8 cellular contexts compared by ENCODE assay signal in genomic region chr19:2236285-2237050, GRCh38. TPM values are rescaled to one million over a fixed set of nuclear protein-coding genes. Genes with fewer than 3 reads are reported as not detected.
A peak's percentile ranks its signal among the peaks of the same experiment; 100 is the strongest.
DNase-seq lines count a peak whose midpoint lies in the region; ATAC-seq, FAIRE-seq and TF ChIP-seq lines count a peak whose summit lies in the region.

TSS of gene PLEKHJ1 (minus strand) at chr19:2236329. CDS start at chr19:2236248, 81 bp downstream.
A gene with protein sequence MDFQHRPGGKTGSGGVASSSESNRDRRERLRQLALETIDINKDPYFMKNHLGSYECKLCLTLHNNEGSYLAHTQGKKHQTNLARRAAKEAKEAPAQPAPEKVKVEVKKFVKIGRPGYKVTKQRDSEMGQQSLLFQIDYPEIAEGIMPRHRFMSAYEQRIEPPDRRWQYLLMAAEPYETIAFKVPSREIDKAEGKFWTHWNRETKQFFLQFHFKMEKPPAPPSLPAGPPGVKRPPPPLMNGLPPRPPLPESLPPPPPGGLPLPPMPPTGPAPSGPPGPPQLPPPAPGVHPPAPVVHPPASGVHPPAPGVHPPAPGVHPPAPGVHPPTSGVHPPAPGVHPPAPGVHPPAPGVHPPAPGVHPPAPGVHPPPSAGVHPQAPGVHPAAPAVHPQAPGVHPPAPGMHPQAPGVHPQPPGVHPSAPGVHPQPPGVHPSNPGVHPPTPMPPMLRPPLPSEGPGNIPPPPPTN (plus strand): TSS chr19:2236824. CDS start chr19:2243419, 6,595 bp downstream.

- peak; percentile 67 for TF ChIP-seq CTCF in fibroblast of pulmonary artery (IDR thresholded peaks at IDR 0.05; ENCODE audit: low read length, missing control alignments)

- peak; percentile 100 for DNase-seq in H7
- DNase-seq in M059J (ENCODE audit: low read depth) = peak; percentile 96
- DNase-seq in SHP77 (lab: John Stamatoyannopoulos, UW) = peak; percentile 93 to 96
- peak; percentile 98 for DNase-seq in activated effector memory CD4-positive, alpha-beta T cell treated with Interleukin-2 at 50 U/mL for 16 hours
- DNase-seq in fibroblast of pulmonary artery (ENCODE audit: low read depth) = peak; percentile 99
- DNase-seq in natural killer cell treated with Interleukin-12 subunit alpha and Interleukin-12 subunit beta and Interleukin-15 and Interleukin-18, amount 100 ng/mL, for 72 hours (ENCODE audit: low spot score) = peak; percentile 99
- DNase-seq in stimulated activated naive CD8-positive, alpha-beta T cell treated with anti-CD3 and anti-CD28 coated beads, Interleukin-15, Interleukin-2, amounts not matched to agents 100 U/mL and 50 U/mL, for 24 hours = peak; percentile 98

- H3K27ac Mint-ChIP-seq in natural killer cell treated with Interleukin-12 subunit alpha and Interleukin-12 subunit beta and Interleukin-15 and Interleukin-18, amount 100 ng/mL, for 72 hours = peak within 1 kb of the TSS; percentile 71 to 94

- H3K27me3 Mint-ChIP-seq in natural killer cell treated with Interleukin-12 subunit alpha and Interleukin-12 subunit beta and Interleukin-15 and Interleukin-18, amount 100 ng/mL, for 72 hours = no peaks in the 10 kb centered on the region

- no peaks in the 10 kb centered on the region for H3K27me3 ChIP-seq in H7 (ENCODE audit: control insufficient read depth, insufficient read depth, low read length)

- H3K36me3 ChIP-seq in H7 (replicated peaks; ENCODE audit: control insufficient read depth, insufficient read depth, low read length) = peaks cover 3% of the 10 kb centered on the region

- peak within 1 kb of the TSS; percentile 89 for H3K4me3 Mint-ChIP-seq in natural killer cell treated with Interleukin-12 subunit alpha and Interleukin-12 subunit beta and Interleukin-15 and Interleukin-18, amount 100 ng/mL, for 72 hours

- peaks cover 64 to 66% of the 10 kb centered on the region in 2 donors for H3K4me1 Mint-ChIP-seq in natural killer cell treated with Interleukin-12 subunit alpha and Interleukin-12 subunit beta and Interleukin-15 and Interleukin-18, amount 100 ng/mL, for 72 hours (ENCODE audit: low read depth in 2 of 2)

- H3K36me3 Mint-ChIP-seq in natural killer cell treated with Interleukin-12 subunit alpha and Interleukin-12 subunit beta and Interleukin-15 and Interleukin-18, amount 100 ng/mL, for 72 hours = peaks cover 14% of the 10 kb centered on the region

- peak; percentile 88 to 92 for ATAC-seq in natural killer cell treated with Interleukin-12 subunit alpha and Interleukin-12 subunit beta and Interleukin-15 and Interleukin-18, amount 100 ng/mL, for 72 hours
- ATAC-seq in stimulated activated naive CD8-positive, alpha-beta T cell treated with anti-CD3 and anti-CD28 coated beads, Interleukin-15, Interleukin-2, amounts not matched to agents 100 U/mL and 50 U/mL, for 24 hours = peak; percentile 74

- peak; percentile 94 for FAIRE-seq in G401.6 (lab: Jason Lieb, UNC)

- peak within 1 kb of the TSS; percentile 93 for H3K4me3 ChIP-seq in H7 (ENCODE audit: insufficient read depth, low read depth, low read length)
- peak within 1 kb of the TSS; percentile 74 for H3K4me3 ChIP-seq in fibroblast of pulmonary artery (replicated peaks; ENCODE audit: low read depth, low read length)

- H3K9me3 Mint-ChIP-seq in natural killer cell treated with Interleukin-12 subunit alpha and Interleukin-12 subunit beta and Interleukin-15 and Interleukin-18, amount 100 ng/mL, for 72 hours = no peaks in the 10 kb centered on the region

RNA-seq across cellular contexts. Expression of gene PLEKHJ1, which starts in this region (rescaled TPM):
- total RNA-seq in H7 (2014; rRNA removed; shearing (Covaris generic)) = 269 and 295 TPM in 2 replicates
- 75.4 and 79.5 TPM in 2 replicates for total RNA-seq in M059J (2014; rRNA removed; shearing (Covaris generic))
- total RNA-seq in natural killer cell treated with Interleukin-12 subunit alpha and Interleukin-12 subunit beta and Interleukin-15 and Interleukin-18, amount 100 ng/mL, for 72 hours = 10 to 100 TPM; 59.8 to 85.9 TPM

RNA-seq across cellular contexts. Expression of the second gene that starts in this region (rescaled TPM):
- 107 and 115 TPM in 2 replicates for total RNA-seq in H7 (2014; rRNA removed; shearing (Covaris generic))
- total RNA-seq in M059J (2014; rRNA removed; shearing (Covaris generic)) = 36.9 and 44.0 TPM in 2 replicates
- total RNA-seq in natural killer cell treated with Interleukin-12 subunit alpha and Interleukin-12 subunit beta and Interleukin-15 and Interleukin-18, amount 100 ng/mL, for 72 hours = 100 to 1,000 TPM in 1 of 2 donors, 10 to 100 TPM in 1; 99.2 to 192 TPM

Comparison
In these comparisons a context has a peak if more than half of its experiments do, and no peak if none do; other contexts are left out.
1. Peak in every context shown above with its lines: DNase-seq, ATAC-seq and H3K4me3 ChIP-seq.